In genomic region chr10:5896208-5896607, GRCh38 we compare ENCODE assay signal across 13 cellular contexts. TPM values are rescaled to one million over a fixed set of nuclear protein-coding genes. Genes with fewer than 3 reads are reported as not detected.
DNase-seq lines count a peak whose midpoint lies in the region; ATAC-seq and TF ChIP-seq lines count a peak whose summit lies in the region.
"Had no signal": no experiment of that assay in that cellular context is flagged by ENCODE, and none has a peak within 500 bp of the region (broad histone marks: within the 10 kb centered on the region; RNA-seq: fewer than 3 reads in every experiment).

No MANE protein-coding gene starts in this region.

- H3K4me3 Mint-ChIP-seq in activated T-cell treated with anti-CD3 and anti-CD28 coated beads, Interleukin-2, amount 50 U/mL, for 4 hours, result peak overlapping the region; percentile 60

- peaks cover 45% of the 10 kb centered on the region for H3K36me3 Mint-ChIP-seq in activated T-cell treated with anti-CD3 and anti-CD28 coated beads, Interleukin-2, amount 50 U/mL, for 4 hours (ENCODE audit: insufficient read depth)
- peaks cover 0 to 53% of the 10 kb centered on the region in 2 donors for H3K36me3 Mint-ChIP-seq in activated naive CD4-positive, alpha-beta T cell treated with anti-CD3 and anti-CD28 coated beads, Interleukin-2, amount 50 U/mL, for 72 hours

- H3K27ac ChIP-seq in spleen, result peak overlapping the region; percentile 6 to 92 (median 44)
- H3K27ac ChIP-seq in esophagus squamous epithelium, result no peak overlapping the region
- H3K27ac ChIP-seq: esophagus muscularis mucosa, right lobe of liver, thyroid gland had no signal

- ATAC-seq in activated T-cell treated with anti-CD3 and anti-CD28 coated beads, Interleukin-2, amount 50 U/mL, for 4 hours, result no peak
- ATAC-seq in HG02870 (IDR thresholded peaks at IDR 0.05; ENCODE audit: unreplicated experiment), result peak; percentile 12
- no peak for ATAC-seq in activated naive CD4-positive, alpha-beta T cell treated with anti-CD3 and anti-CD28 coated beads, Interleukin-2, amount 50 U/mL, for 72 hours
- ATAC-seq: right lobe of liver had no signal

- DNase-seq in activated T-cell treated with anti-CD3 and anti-CD28 coated beads, Interleukin-2, amount 50 U/mL, for 4 hours, result no peak
- no peak for DNase-seq in activated T-cell treated with anti-CD3 and anti-CD28 coated beads, Interleukin-2, amount 50 U/mL, for 48 hours
- DNase-seq in activated naive CD4-positive, alpha-beta T cell treated with anti-CD3 and anti-CD28 coated beads, Interleukin-2, amount 50 U/mL, for 72 hours (ENCODE audit: low spot score in 2 of 2), result no peak
- DNase-seq in spleen, result no peak
- no peak for DNase-seq in D341Med (ENCODE audit: low spot score)
- DNase-seq in esophagus squamous epithelium (lab: John Stamatoyannopoulos, UW), result no peak
- DNase-seq in ureter (ENCODE audit: low spot score), result no peak
- DNase-seq: DMS79 treated with DMSO at 0.1 percent for 48 hours, midbrain, right lobe of liver, thyroid gland had no signal

- H3K4me3 ChIP-seq in spleen (no peak overlapping the region), esophagus squamous epithelium (no peak overlapping the region)
- H3K4me3 ChIP-seq: esophagus muscularis mucosa, right lobe of liver, thyroid gland had no signal

- H3K4me1 Mint-ChIP-seq in activated T-cell treated with anti-CD3 and anti-CD28 coated beads, Interleukin-2, amount 50 U/mL, for 4 hours (ENCODE audit: low read depth), result peaks cover 65% of the 10 kb centered on the region

- TF ChIP-seq POLR2A in spleen (IDR thresholded peaks at IDR 0.05), result no peak
- no peak for TF ChIP-seq POLR2A in esophagus squamous epithelium (IDR thresholded peaks at IDR 0.05)

- H3K36me3 ChIP-seq in spleen (peaks cover 0 to 59% (median 14%) of the 10 kb centered on the region in 6 donors), esophagus squamous epithelium (peaks cover 0 to 56% (median 0%) of the 10 kb centered on the region in 3 donors)

- H3K9me3 ChIP-seq in spleen, result peaks cover 0 to 11% (median 8%) of the 10 kb centered on the region in 8 donors
- peaks cover 0 to 11% (median 0%) of the 10 kb centered on the region in 3 donors for H3K9me3 ChIP-seq in esophagus squamous epithelium
- H3K9me3 ChIP-seq: right lobe of liver, thyroid gland had no signal

- peak overlapping the region; percentile 74 to 75 for H3K27ac Mint-ChIP-seq in activated naive CD4-positive, alpha-beta T cell treated with anti-CD3 and anti-CD28 coated beads, Interleukin-2, amount 50 U/mL, for 72 hours

- WGBS in spleen, 5 donors, result 77 to 89% (median 86%) methylated on average over 2 of the region's 2 CpGs
- 72 to 88% methylated on average over 1 to 2 of the region's 2 CpGs for WGBS in esophagus squamous epithelium, 2 donors

- peaks cover 13 to 74% (median 43%) of the 10 kb centered on the region in 6 donors for H3K4me1 ChIP-seq in spleen
- H3K4me1 ChIP-seq in esophagus squamous epithelium, result peaks cover 2 to 14% (median 10%) of the 10 kb centered on the region in 3 donors

- no peaks in the 10 kb centered on the region for H3K27me3 ChIP-seq in spleen (replicated peaks in 1 of 7)
- H3K27me3 ChIP-seq in esophagus squamous epithelium, result no peaks in the 10 kb centered on the region
- H3K27me3 ChIP-seq: esophagus muscularis mucosa, right lobe of liver, thyroid gland had no signal

- peaks cover 3% of the 10 kb centered on the region for H3K9me3 Mint-ChIP-seq in activated T-cell treated with anti-CD3 and anti-CD28 coated beads, Interleukin-2, amount 50 U/mL, for 4 hours
- H3K9me3 Mint-ChIP-seq in activated naive CD4-positive, alpha-beta T cell treated with anti-CD3 and anti-CD28 coated beads, Interleukin-2, amount 50 U/mL, for 72 hours, result peaks cover 0 to 10% of the 10 kb centered on the region in 2 donors

- no peak for TF ChIP-seq CTCF in spleen (IDR thresholded peaks at IDR 0.05 in 8 of 11, conservative IDR thresholded peaks at IDR 0.05 in 3 of 11)
- no peak for TF ChIP-seq CTCF in esophagus squamous epithelium (IDR thresholded peaks at IDR 0.05)

- no peaks in the 10 kb centered on the region for H3K27me3 Mint-ChIP-seq in activated T-cell treated with anti-CD3 and anti-CD28 coated beads, Interleukin-2, amount 50 U/mL, for 4 hours (ENCODE audit: low read depth)

- intact Hi-C loops in spleen (cut with DNase I; ENCODE audit: low total_unique reads), result loop anchor here (10.0 kb wide), 1 partner anchor 79 kb away; the partner anchor contains the start of gene IL15RA
- intact Hi-C loops in esophagus squamous epithelium (cut with DNase I), result no loop called here

RNA-seq across cellular contexts. Expression of gene FBH1, which starts 6.2 kb away (rescaled TPM):
- 10 to 100 TPM; 61.2 to 67.9 (median 62.7) TPM for total RNA-seq in activated T-cell treated with anti-CD3 and anti-CD28 coated beads, Interleukin-2, amount 50 U/mL, for 4 hours
- 10 to 100 TPM; 51.8 to 53.5 TPM for total RNA-seq in activated naive CD4-positive, alpha-beta T cell treated with anti-CD3 and anti-CD28 coated beads, Interleukin-2, amount 50 U/mL, for 72 hours
- 100 to 1,000 TPM; 101 to 118 (median 111) TPM for total RNA-seq in spleen
- polyA plus RNA-seq in spleen, result 10 to 100 TPM; 33.4 to 47.8 (median 40.9) TPM
- 10 to 100 TPM; 48.5 to 93.8 (median 54.1) TPM for total RNA-seq in esophagus squamous epithelium
- total RNA-seq in ureter, result 70.8 TPM

RNA-seq across cellular contexts. Expression of gene ANKRD16, which starts 6.5 kb away (rescaled TPM):
- total RNA-seq in activated T-cell treated with anti-CD3 and anti-CD28 coated beads, Interleukin-2, amount 50 U/mL, for 4 hours, result 10 to 100 TPM in 2 of 3 donors, 1 to 10 TPM in 1; 9.6 to 11.9 (median 10.3) TPM
- total RNA-seq in activated naive CD4-positive, alpha-beta T cell treated with anti-CD3 and anti-CD28 coated beads, Interleukin-2, amount 50 U/mL, for 72 hours, result 1 to 10 TPM; 3.3 to 6.8 TPM
- total RNA-seq in spleen (10 to 100 TPM in 1 of 7 donors, 1 to 10 TPM in 6; 5.8 to 10.5 (median 6.8) TPM), esophagus squamous epithelium (10 to 100 TPM in 1 of 4 donors, 1 to 10 TPM in 3; 2.8 to 10.9 (median 5.1) TPM), ureter (10.2 TPM)
- polyA plus RNA-seq in spleen, result 1 to 10 TPM; 2.7 to 5.1 (median 4.3) TPM

Comparison
In these comparisons a context has a peak if more than half of its experiments do, and no peak if none do; other contexts are left out.
1. H3K27ac ChIP-seq: peak in spleen (8 of 8); none in esophagus squamous epithelium (0 of 4).